In genomic region chr9:128688501-128689292, GRCh38 we compare ENCODE assay signal across 8 cellular contexts. TPM values are rescaled to one million over a fixed set of nuclear protein-coding genes. Genes with fewer than 3 reads are reported as not detected.
DNase-seq lines count a peak whose midpoint lies in the region; TF ChIP-seq lines count a peak whose summit lies in the region.

Gene SET, plus strand, starts transcription at chr9:128689222. Its CDS starts 361 bp downstream, at chr9:128689583.

- TF ChIP-seq CTCF in HFF-Myc (IDR thresholded peaks at IDR 0.05; ENCODE audit: low read depth, low read length, missing control alignments) (no peak), NB4 (IDR thresholded peaks at IDR 0.05; ENCODE audit: low read depth, low read length) (no peak), SK-N-SH (IDR thresholded peaks at IDR 0.05) (no peak), suprapubic skin (IDR thresholded peaks at IDR 0.05) (no peak)

- H3K9me3 ChIP-seq in SK-N-SH: no peaks in the 10 kb centered on the region
- no peaks in the 10 kb centered on the region for H3K9me3 ChIP-seq in suprapubic skin

- no peak for TF ChIP-seq RAD21 in SK-N-SH (IDR thresholded peaks at IDR 0.05; ENCODE audit: low read length)

- H3K4me3 ChIP-seq in HFF-Myc (replicated peaks; ENCODE audit: low read depth, low read length) (peak within 1 kb of the TSS; percentile 99), NB4 (ENCODE audit: low read depth, low read length) (peak within 1 kb of the TSS; percentile 68), SK-N-SH (ENCODE audit: low read depth in 2 of 2, low read length in 1 of 2) (peak within 1 kb of the TSS; percentile 76 to 97), suprapubic skin (peak within 1 kb of the TSS; percentile 71)

- TF ChIP-seq POLR2A in NB4 (IDR thresholded peaks at IDR 0.05; ENCODE audit: extremely low read depth, insufficient read length) (peak; percentile 92), suprapubic skin (IDR thresholded peaks at IDR 0.05) (peak; percentile 86)

- peak; percentile 98 for DNase-seq in GDM1 (lab: John Stamatoyannopoulos, UW)
- peak; percentile 61 for DNase-seq in HFF-Myc (ENCODE audit: extremely low read depth, low read depth)
- peak; percentile 95 for DNase-seq in NB4 (ENCODE audit: low read depth)
- peak; percentile 100 for DNase-seq in SK-N-SH
- DNase-seq in activated naive CD4-positive, alpha-beta T cell treated with anti-CD3 and anti-CD28 coated beads, Interleukin-2, amount 50 U/mL, for 16 hours: peak; percentile 94
- peak; percentile 99 for DNase-seq in germinal center (ENCODE audit: low spot score)
- peak; percentile 92 for DNase-seq in occipital lobe (lab: John Stamatoyannopoulos, UW)
- DNase-seq in suprapubic skin (ENCODE audit: low spot score in 2 of 2): peak; percentile 94 to 95

- H4K20me1 ChIP-seq in SK-N-SH (ENCODE audit: insufficient read depth): peaks cover 33% of the 10 kb centered on the region

- peak within 1 kb of the TSS; percentile 88 for H3K9ac ChIP-seq in SK-N-SH

- H3K27me3 ChIP-seq in SK-N-SH (ENCODE audit: insufficient read depth) (no peaks in the 10 kb centered on the region), suprapubic skin (no peaks in the 10 kb centered on the region)

- peak within 1 kb of the TSS; percentile 90 for H3K4me2 ChIP-seq in SK-N-SH

- peaks cover 37% of the 10 kb centered on the region for H3K79me2 ChIP-seq in SK-N-SH (ENCODE audit: insufficient read depth)

- H3K27ac ChIP-seq in SK-N-SH (ENCODE audit: low read depth in 2 of 2, low read length in 1 of 2): peak within 1 kb of the TSS; percentile 69 to 93
- peak within 1 kb of the TSS; percentile 95 for H3K27ac ChIP-seq in suprapubic skin

- POLR2A ChIA-PET in SK-N-SH (lab: Yijun Ruan, JAX): interaction anchor here (1.0 kb wide), 1 partner anchor 15 kb away, joined by 3 read pairs; no protein-coding TSS in a partner anchor

- WGBS in SK-N-SH (ENCODE audit: low lambda C conversion rate): 63% methylated on average over 13 of the region's 93 CpGs
- 7% methylated on average over 9 of the region's 93 CpGs for WGBS in suprapubic skin

- peaks cover 18% of the 10 kb centered on the region for H3F3A ChIP-seq in SK-N-SH (replicated peaks; ENCODE audit: insufficient read depth)

- peaks cover 27 to 35% of the 10 kb centered on the region in 2 experiments for H3K36me3 ChIP-seq in SK-N-SH (replicated peaks in 1 of 2; ENCODE audit: control insufficient read depth in 1 of 2, insufficient read depth in 2 of 2, low read length in 1 of 2)
- H3K36me3 ChIP-seq in suprapubic skin: peaks cover 20% of the 10 kb centered on the region

- H2AFZ ChIP-seq in SK-N-SH (ENCODE audit: low read depth): peak within 1 kb of the TSS; percentile 99

- H3K4me1 ChIP-seq in SK-N-SH (ENCODE audit: control insufficient read depth in 1 of 2, insufficient read depth in 2 of 2, low read depth in 1 of 2, low read length in 1 of 2): peaks cover 3 to 6% of the 10 kb centered on the region in 2 experiments; a peak in 2 of 4 replicates
- peaks cover 51% of the 10 kb centered on the region for H3K4me1 ChIP-seq in suprapubic skin

- H3K9me2 ChIP-seq in SK-N-SH: no peaks in the 10 kb centered on the region

- CTCF ChIA-PET in SK-N-SH (lab: Yijun Ruan, JAX): interaction anchor here (1.5 to 9.1 kb wide), 3 partner anchors 12 to 36 kb away, joined by 3 to 64 read pairs (median 4); partner anchors contain the start of gene PKN3

- TF ChIP-seq EP300 in SK-N-SH (IDR thresholded peaks at IDR 0.05; ENCODE audit: borderline replicate concordance in 1 of 2, low read depth in 1 of 2, low read length in 1 of 2) (no peak), suprapubic skin (IDR thresholded peaks at IDR 0.05) (no peak)

TF ChIP-seq in SK-N-SH, 30 proteins besides CTCF, POLR2A, EP300 and RAD21:
- TF ChIP-seq CHD2 (IDR thresholded peaks at IDR 0.05; ENCODE audit: low read length, partially characterized antibody): peak; percentile 76
- TF ChIP-seq TAF1 (IDR thresholded peaks at IDR 0.05; ENCODE audit: borderline replicate concordance, low read depth, low read length): peak; percentile 65; the same call in 1 of the 2 replicates
- TF ChIP-seq USF1 (IDR thresholded peaks at IDR 0.05; ENCODE audit: borderline replicate concordance, low read depth): peak; percentile 90
- peak; percentile 75; the same call in 1 of the 2 replicates for TF ChIP-seq POLR2AphosphoS5 (IDR thresholded peaks at IDR 0.05; ENCODE audit: low read depth, low read length)
- no peak; the same call in 1 of the 2 replicates for TF ChIP-seq TCF12 (IDR thresholded peaks at IDR 0.05)
- peak; percentile 48; the same call in 1 of the 2 replicates for TF ChIP-seq MXI1 (IDR thresholded peaks at IDR 0.05; ENCODE audit: low read depth, low read length)
- no peak for TF ChIP-seq IRF3 (IDR thresholded peaks at IDR 0.05; ENCODE audit: low read depth, low read length)
- TF ChIP-seq NFIC (IDR thresholded peaks at IDR 0.05; ENCODE audit: borderline replicate concordance): no peak
- TF ChIP-seq USF2 (IDR thresholded peaks at IDR 0.05; ENCODE audit: borderline replicate concordance, low read depth, low read length): peak; percentile 62; the same call in 1 of the 2 replicates
- peak; percentile 79 for TF ChIP-seq NRF1 (IDR thresholded peaks at IDR 0.05; ENCODE audit: low read depth, low read length)
TF ChIP-seq in SK-N-SH: peak in this region for 7.

RNA-seq across cellular contexts. Expression of gene SET, which starts in this region (rescaled TPM):
- 64.6 and 79.5 TPM in 2 replicates for polyA plus RNA-seq in SK-N-SH (2012; rRNA removed)
- 101 and 156 TPM in 2 replicates for polyA plus RNA-seq in SK-N-SH (2012; cell fraction: cytosol; rRNA removed)
- 59.7 and 115 TPM in 2 replicates for polyA plus RNA-seq in SK-N-SH (2012; cell fraction: nucleus; rRNA removed)
- total RNA-seq in occipital lobe (849 TPM), suprapubic skin (100 to 1,000 TPM; 101 to 166 (median 161) TPM)

Comparison
In these comparisons a context has a peak if more than half of its experiments do, and no peak if none do; other contexts are left out.
1. Peak in every context shown above with its lines: DNase-seq, H3K4me3 ChIP-seq and H3K27ac ChIP-seq.